8 cellular contexts compared by ENCODE assay signal in the genomic region with DNA sequence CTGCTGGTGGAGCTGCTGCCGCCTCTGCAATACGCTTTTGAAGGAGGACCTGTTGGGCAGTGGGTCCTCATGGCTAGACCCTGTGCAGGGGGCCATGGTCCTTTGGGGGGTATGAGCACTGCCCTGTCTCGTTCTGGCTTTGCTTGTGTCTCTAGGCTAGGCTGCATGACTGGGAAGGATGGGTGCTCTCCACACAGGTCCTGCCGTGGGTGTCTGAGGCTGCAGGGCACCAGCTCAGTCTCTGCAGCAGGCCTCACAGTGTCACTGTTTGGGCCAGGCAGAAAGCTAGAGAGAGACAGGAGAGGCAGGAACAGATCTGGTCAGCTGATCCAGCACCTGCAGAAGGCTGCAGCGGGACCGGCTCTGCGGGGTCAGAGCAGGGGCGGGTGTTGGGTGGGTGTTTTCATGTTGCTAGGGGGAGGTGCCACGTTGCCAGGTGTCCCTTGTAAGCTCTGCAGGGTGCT.
A peak's percentile ranks its signal among the peaks of the same experiment; 100 is the strongest.
DNase-seq lines count a peak whose midpoint lies in the region; ATAC-seq and TF ChIP-seq lines count a peak whose summit lies in the region.

No MANE protein-coding gene starts in this region.

- H3K27me3 ChIP-seq in left ventricle myocardium inferior (ENCODE audit: low read depth): no peaks in the 10 kb centered on the region
- H3K27me3 ChIP-seq in aorta (ENCODE audit: control insufficient read depth in 1 of 2, insufficient read depth in 2 of 2, low read length in 1 of 2): no peaks in the 10 kb centered on the region

- no peak for TF ChIP-seq CTCF in left ventricle myocardium inferior (IDR thresholded peaks at IDR 0.05; ENCODE audit: borderline replicate concordance)

- intact Hi-C loops in left ventricle myocardium inferior (cut with micrococcal nuclease): no loop called here
- intact Hi-C loops in aorta (cut with DNase I): no loop called here

- peak overlapping the region; percentile 72 for H3K27ac ChIP-seq in left ventricle myocardium inferior (replicated peaks)
- no peak overlapping the region for H3K27ac ChIP-seq in aorta (ENCODE audit: low read depth in 1 of 2, low read length in 2 of 2)

- H3K9me3 ChIP-seq in left ventricle myocardium inferior (replicated peaks): no peaks in the 10 kb centered on the region
- H3K9me3 ChIP-seq in aorta (ENCODE audit: control insufficient read depth, low read length): no peaks in the 10 kb centered on the region

- WGBS in aorta, 2 donors: 85 to 88% methylated on average over 9 of the region's 9 CpGs

- H3K4me3 ChIP-seq in left ventricle myocardium inferior (no peak overlapping the region), aorta (ENCODE audit: low read length in 2 of 2) (no peak overlapping the region)

- DNase-seq in stimulated activated naive CD4-positive, alpha-beta T cell (lab: John Stamatoyannopoulos, UW): peak in 4 of 6 experiments; percentile 9 to 59 (median 14)
- no peak for DNase-seq in stimulated activated naive CD4-positive, alpha-beta T cell treated with Interleukin-2 at 50 U/mL for 16 hours (lab: John Stamatoyannopoulos, UW)
- DNase-seq in NCI-H526 (lab: John Stamatoyannopoulos, UW) (peak; percentile 39 to 86), left ventricle myocardium inferior (peak; percentile 58), aorta (peak; percentile 42 to 69), NCI-H2227 treated with DMSO at 0.1 percent for 48 hours (lab: John Stamatoyannopoulos, UW) (no peak)

- ATAC-seq in aorta (ENCODE audit: low FRiP score) (no peak), GM18498 (IDR thresholded peaks at IDR 0.05; ENCODE audit: unreplicated experiment) (no peak), GM19351 (IDR thresholded peaks at IDR 0.05; ENCODE audit: unreplicated experiment) (no peak)

- H3K4me1 ChIP-seq in left ventricle myocardium inferior (peaks cover 56% of the 10 kb centered on the region), aorta (ENCODE audit: control insufficient read depth in 1 of 2, insufficient read depth in 2 of 2, low read length in 2 of 2) (no peaks in the 10 kb centered on the region)

- H3K36me3 ChIP-seq in left ventricle myocardium inferior (peaks cover 4% of the 10 kb centered on the region), aorta (ENCODE audit: control insufficient read depth in 1 of 2, insufficient read depth in 2 of 2, low read length in 1 of 2) (peaks cover 0 to 1% of the 10 kb centered on the region in 2 donors)

Comparison
In these comparisons a context has a peak if more than half of its experiments do, and no peak if none do; other contexts are left out.
1. DNase-seq: peak in stimulated activated naive CD4-positive, alpha-beta T cell (4 of 6), NCI-H526 (2 of 2), left ventricle myocardium inferior (single experiment) and aorta (2 of 2); none in stimulated activated naive CD4-positive, alpha-beta T cell treated with Interleukin-2 at 50 U/mL for 16 hours (single experiment) and NCI-H2227 treated with DMSO at 0.1 percent for 48 hours (single experiment).